Comparison of ENCODE assay signal across 1 cellular context in the genomic region with DNA sequence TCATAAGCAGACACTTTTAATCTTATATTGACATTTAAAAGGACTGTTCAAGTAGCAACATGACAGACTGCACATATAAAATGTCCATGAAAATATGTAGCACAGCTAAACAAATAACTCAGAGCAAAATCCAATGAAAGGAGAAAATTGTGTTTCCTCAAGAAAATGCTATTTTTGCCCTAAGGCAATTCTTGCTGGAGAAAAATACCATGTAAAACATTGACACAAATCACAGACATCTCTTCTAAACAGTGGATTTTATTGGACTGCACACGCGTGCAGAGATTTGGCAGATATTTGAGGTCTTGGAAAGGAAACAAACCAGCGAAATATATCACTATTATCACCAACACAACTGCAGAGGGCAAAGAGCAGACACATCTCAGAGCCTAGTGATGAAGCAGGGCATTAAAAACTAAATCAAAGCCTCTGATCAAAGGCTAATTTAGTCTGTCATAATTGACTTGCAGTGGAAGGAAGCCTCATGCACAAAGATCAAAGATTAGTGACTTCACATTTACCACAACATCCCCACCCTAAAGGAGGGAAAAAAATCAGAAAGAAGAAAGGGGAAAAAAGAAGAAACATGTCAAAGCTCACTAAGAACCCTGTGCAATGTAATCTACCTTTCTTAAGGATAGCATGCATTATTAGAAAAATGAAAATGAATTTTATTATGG.
TF ChIP-seq lines count a peak whose summit lies in the region.

No MANE protein-coding gene starts in this region.

TF ChIP-seq in HepG2, 621 proteins besides CTCF, POLR2A, EP300 and RAD21:
- TF ChIP-seq KLF16 (CRISPR knock-in tag; IDR thresholded peaks at IDR 0.05) (no peak), TCF7 (IDR thresholded peaks at IDR 0.05; ENCODE audit: low read depth) (0 out of 2 replicates have a peak, but pooled peaks have one; percentile 17)
TF ChIP-seq in HepG2: peak in this region for 1.
